1 cellular context compared by ENCODE assay signal in genomic region chr3:196962108-196962929, GRCh38.
TF ChIP-seq lines count a peak whose summit lies in the region.

No MANE protein-coding gene starts in this region.

TF ChIP-seq in GM12878, 131 proteins besides CTCF, POLR2A, EP300 and RAD21:
- no peak for TF ChIP-seq CREM (IDR thresholded peaks at IDR 0.05; ENCODE audit: low read depth)
- no peak for TF ChIP-seq SREBF1 (IDR thresholded peaks at IDR 0.05; ENCODE audit: low read length)
- no peak for TF ChIP-seq E2F8 (IDR thresholded peaks at IDR 0.05; ENCODE audit: low read depth, partially characterized antibody)
- TF ChIP-seq, protein P1, sequence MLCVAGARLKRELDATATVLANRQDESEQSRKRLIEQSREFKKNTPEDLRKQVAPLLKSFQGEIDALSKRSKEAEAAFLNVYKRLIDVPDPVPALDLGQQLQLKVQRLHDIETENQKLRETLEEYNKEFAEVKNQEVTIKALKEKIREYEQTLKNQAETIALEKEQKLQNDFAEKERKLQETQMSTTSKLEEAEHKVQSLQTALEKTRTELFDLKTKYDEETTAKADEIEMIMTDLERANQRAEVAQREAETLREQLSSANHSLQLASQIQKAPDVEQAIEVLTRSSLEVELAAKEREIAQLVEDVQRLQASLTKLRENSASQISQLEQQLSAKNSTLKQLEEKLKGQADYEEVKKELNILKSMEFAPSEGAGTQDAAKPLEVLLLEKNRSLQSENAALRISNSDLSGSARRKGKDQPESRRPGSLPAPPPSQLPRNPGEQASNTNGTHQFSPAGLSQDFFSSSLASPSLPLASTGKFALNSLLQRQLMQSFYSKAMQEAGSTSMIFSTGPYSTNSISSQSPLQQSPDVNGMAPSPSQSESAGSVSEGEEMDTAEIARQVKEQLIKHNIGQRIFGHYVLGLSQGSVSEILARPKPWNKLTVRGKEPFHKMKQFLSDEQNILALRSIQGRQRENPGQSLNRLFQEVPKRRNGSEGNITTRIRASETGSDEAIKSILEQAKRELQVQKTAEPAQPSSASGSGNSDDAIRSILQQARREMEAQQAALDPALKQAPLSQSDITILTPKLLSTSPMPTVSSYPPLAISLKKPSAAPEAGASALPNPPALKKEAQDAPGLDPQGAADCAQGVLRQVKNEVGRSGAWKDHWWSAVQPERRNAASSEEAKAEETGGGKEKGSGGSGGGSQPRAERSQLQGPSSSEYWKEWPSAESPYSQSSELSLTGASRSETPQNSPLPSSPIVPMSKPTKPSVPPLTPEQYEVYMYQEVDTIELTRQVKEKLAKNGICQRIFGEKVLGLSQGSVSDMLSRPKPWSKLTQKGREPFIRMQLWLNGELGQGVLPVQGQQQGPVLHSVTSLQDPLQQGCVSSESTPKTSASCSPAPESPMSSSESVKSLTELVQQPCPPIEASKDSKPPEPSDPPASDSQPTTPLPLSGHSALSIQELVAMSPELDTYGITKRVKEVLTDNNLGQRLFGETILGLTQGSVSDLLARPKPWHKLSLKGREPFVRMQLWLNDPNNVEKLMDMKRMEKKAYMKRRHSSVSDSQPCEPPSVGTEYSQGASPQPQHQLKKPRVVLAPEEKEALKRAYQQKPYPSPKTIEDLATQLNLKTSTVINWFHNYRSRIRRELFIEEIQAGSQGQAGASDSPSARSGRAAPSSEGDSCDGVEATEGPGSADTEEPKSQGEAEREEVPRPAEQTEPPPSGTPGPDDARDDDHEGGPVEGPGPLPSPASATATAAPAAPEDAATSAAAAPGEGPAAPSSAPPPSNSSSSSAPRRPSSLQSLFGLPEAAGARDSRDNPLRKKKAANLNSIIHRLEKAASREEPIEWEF (IDR thresholded peaks at IDR 0.05; ENCODE audit: insufficient replicate concordance, low read depth, low read length): no peak
- TF ChIP-seq ZNF24 (IDR thresholded peaks at IDR 0.05): peak; percentile 56; the same call in 1 of the 2 replicates
- no peak for TF ChIP-seq CEBPZ (IDR thresholded peaks at IDR 0.05; ENCODE audit: low read depth, low read length)
- no peak for TF ChIP-seq NR2C2 (IDR thresholded peaks at IDR 0.05; ENCODE audit: borderline replicate concordance, control insufficient read depth, insufficient read length, low read depth)
- no peak for TF ChIP-seq RAD51 (IDR thresholded peaks at IDR 0.05)
- TF ChIP-seq HDAC2 (IDR thresholded peaks at IDR 0.05): no peak
- no peak for TF ChIP-seq CHD2 (IDR thresholded peaks at IDR 0.05; ENCODE audit: borderline replicate concordance, low read depth, low read length)
- no peak for TF ChIP-seq TCF12 (IDR thresholded peaks at IDR 0.05; ENCODE audit: low read depth, low read length)
- TF ChIP-seq POU2F2 (IDR thresholded peaks at IDR 0.05; ENCODE audit: borderline replicate concordance, low read depth, low read length): no peak
- no peak for TF ChIP-seq CBX3 (IDR thresholded peaks at IDR 0.05; ENCODE audit: borderline replicate concordance, low read depth)
- TF ChIP-seq RELA (IDR thresholded peaks at IDR 0.05; ENCODE audit: borderline replicate concordance, partially characterized antibody): no peak
- TF ChIP-seq SPI1 (IDR thresholded peaks at IDR 0.05; ENCODE audit: borderline replicate concordance, insufficient read depth, low read depth, low read length): peak; percentile 29; the same call in 1 of the 2 replicates
